ENCODE assay signal across 8 cellular contexts in the genomic region with DNA sequence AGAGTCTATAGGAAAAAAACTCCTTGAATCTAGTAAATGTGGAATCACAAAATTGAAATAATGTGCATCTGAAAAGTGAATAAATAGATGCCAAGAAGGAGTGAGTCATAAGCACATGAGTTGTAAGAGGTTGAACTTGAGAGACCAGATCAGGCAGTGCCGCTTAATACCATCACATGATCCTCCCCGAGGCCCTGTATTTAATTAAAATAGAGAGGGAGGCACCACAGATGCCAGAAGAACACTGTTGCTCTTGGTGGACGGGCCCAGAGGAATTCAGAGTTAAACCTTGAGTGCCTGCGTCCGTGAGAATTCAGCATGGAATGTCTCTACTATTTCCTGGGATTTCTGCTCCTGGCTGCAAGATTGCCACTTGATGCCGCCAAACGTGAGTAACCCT. TPM values are rescaled to one million over a fixed set of nuclear protein-coding genes. Genes with fewer than 3 reads are reported as not detected.
DNase-seq lines count a peak whose midpoint lies in the region; ATAC-seq and TF ChIP-seq lines count a peak whose summit lies in the region.

Gene GPNMB (plus strand): TSS at position 236 of the 400 bp plus-strand sequence. CDS start 83 bp downstream, at position 319.

- no peak for TF ChIP-seq CTCF in cardiac fibroblast (IDR thresholded peaks at IDR 0.05; ENCODE audit: low read depth, low read length)
- TF ChIP-seq CTCF in Caco-2 (IDR thresholded peaks at IDR 0.05; ENCODE audit: insufficient read depth in 1 of 2, low read depth in 1 of 2, low read length in 1 of 2, severe bottlenecking in 1 of 2, unreplicated experiment in 1 of 2) = no peak

- CTCF ChIA-PET in Caco-2 (lab: Charles Lee) = no interaction called here

- H3K36me3 Mint-ChIP-seq in Caco-2 (ENCODE audit: insufficient read depth, unreplicated experiment) = no peaks in the 10 kb centered on the region

- H3K4me3 Mint-ChIP-seq in Caco-2 (ENCODE audit: unreplicated experiment) = no peak within 1 kb of the TSS

- no peaks in the 10 kb centered on the region for H3K9me3 ChIP-seq in Caco-2

- POLR2A ChIA-PET in Caco-2 (lab: Charles Lee) = no interaction called here

- H3K4me3 ChIP-seq in cardiac fibroblast (replicated peaks in 1 of 2; ENCODE audit: low read depth in 2 of 2, low read length in 2 of 2) = peak within 1 kb of the TSS; percentile 46 to 58
- H3K4me3 ChIP-seq in Caco-2 (ENCODE audit: low read depth, low read length) = no peak within 1 kb of the TSS

- intact Hi-C loops in Caco-2 (cut with micrococcal nuclease; ENCODE audit: unreplicated experiment) = no loop called here

- no peaks in the 10 kb centered on the region for H3K4me1 Mint-ChIP-seq in Caco-2 (ENCODE audit: low read depth, unreplicated experiment)

- DNase-seq in HS-5 (ENCODE audit: low read depth) = peak; percentile 95
- peak; percentile 72 to 91 for DNase-seq in cardiac fibroblast (ENCODE audit: low read depth in 2 of 2)
- no peak for DNase-seq in left lobe of liver (ENCODE audit: low spot score)
- no peak for DNase-seq in central memory CD4-positive, alpha-beta T cell
- DNase-seq in Caco-2 = no peak
- no peak for DNase-seq in KBM-7

- H3K36me3 ChIP-seq in Caco-2 (ENCODE audit: control insufficient read depth, insufficient read depth, low read length) = no peaks in the 10 kb centered on the region

- no peaks in the 10 kb centered on the region for H3K4me1 ChIP-seq in Caco-2

- no TSS peak for BruUV-seq in Caco-2 (replicated peaks; lab: Mats Ljungman, UMichigan)

- H3K27ac Mint-ChIP-seq in Caco-2 (ENCODE audit: unreplicated experiment) = no peak within 1 kb of the TSS

- H3K27ac ChIP-seq in temporal lobe (ENCODE audit: low read depth, low read length) = peak within 1 kb of the TSS; percentile 55

- in situ Hi-C loops in KBM-7 (cut with MboI; ENCODE audit: low pct_unique_long_range_greater_than_20kb, low sequenced_read_pairs) = no loop called here

- no peak for TF ChIP-seq POLR2A in GM18505 (IDR thresholded peaks at IDR 0.05; ENCODE audit: borderline replicate concordance, extremely low read depth, insufficient read depth, insufficient read length)

- ATAC-seq in left lobe of liver (peak; percentile 37), GM18505 (IDR thresholded peaks at IDR 0.05; ENCODE audit: unreplicated experiment) (no peak)

- peaks cover under 1% of the 10 kb centered on the region for H3K9me3 Mint-ChIP-seq in Caco-2 (ENCODE audit: unreplicated experiment)

- peaks cover 22% of the 10 kb centered on the region for H3K27me3 Mint-ChIP-seq in Caco-2 (ENCODE audit: insufficient read depth, unreplicated experiment)

- H3K27me3 ChIP-seq in Caco-2 (replicated peaks; ENCODE audit: control insufficient read depth, insufficient read depth, low read length) = no peaks in the 10 kb centered on the region

RNA-seq across cellular contexts. Expression of gene GPNMB, which starts in this region (rescaled TPM):
- total RNA-seq in left lobe of liver = 5.0 TPM
- 4.7 TPM for total RNA-seq in temporal lobe
- total RNA-seq in Caco-2 (2022) = 0.79 and 1.2 TPM in 2 replicates

Comparison
In these comparisons a context has a peak if more than half of its experiments do, and no peak if none do; other contexts are left out.
1. DNase-seq: peak in HS-5 (single experiment) and cardiac fibroblast (2 of 2); none in left lobe of liver (single experiment), central memory CD4-positive, alpha-beta T cell (single experiment), Caco-2 (0 of 2) and KBM-7 (single experiment).